Comparison of ENCODE assay signal across 8 cellular contexts in the genomic region with DNA sequence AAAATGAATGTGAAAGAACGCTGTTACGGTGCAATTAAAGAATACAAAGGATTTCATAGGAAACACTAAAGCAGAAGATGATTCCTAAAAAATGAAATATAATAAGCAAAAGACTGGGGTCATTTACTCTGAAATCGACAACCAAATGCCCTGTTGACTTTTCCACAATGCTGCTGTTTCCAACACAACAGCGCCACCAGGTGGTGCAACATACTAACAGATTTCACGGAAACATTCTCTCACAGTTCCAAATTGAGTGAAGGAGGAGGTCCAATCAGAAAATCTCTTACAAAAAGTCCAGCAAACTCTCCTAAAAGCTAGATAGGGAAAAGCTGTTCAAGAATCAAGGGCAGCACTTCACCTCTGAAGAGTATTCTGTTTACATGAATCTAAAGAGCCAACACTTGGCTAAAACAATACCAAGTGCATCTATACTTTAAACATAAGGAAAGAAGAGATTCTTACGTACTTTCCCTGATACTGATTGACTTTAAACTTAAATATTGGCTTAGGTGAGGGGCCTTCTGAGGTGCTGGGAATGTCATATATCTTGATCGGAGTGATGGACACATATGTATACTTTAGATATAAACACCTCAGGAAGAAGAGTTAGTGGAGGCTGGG. TPM values are rescaled to one million over a fixed set of nuclear protein-coding genes. Genes with fewer than 3 reads are reported as not detected.
A peak's percentile ranks its signal among the peaks of the same experiment; 100 is the strongest.
DNase-seq lines count a peak whose midpoint lies in the region; ATAC-seq, FAIRE-seq and TF ChIP-seq lines count a peak whose summit lies in the region.

No MANE protein-coding gene starts in this region.

- H3K27me3 ChIP-seq in CD8-positive, alpha-beta memory T cell (ENCODE audit: insufficient read depth, low read length, poor library complexity, severe bottlenecking) = no peaks in the 10 kb centered on the region

- POLR2A ChIA-PET in CD8-positive, alpha-beta memory T cell (lab: Charles Lee) = no interaction called here

- no peaks in the 10 kb centered on the region for H3K9me3 ChIP-seq in CD8-positive, alpha-beta memory T cell (ENCODE audit: low read length)

- H3K27ac Mint-ChIP-seq in CD8-positive, alpha-beta memory T cell = peak overlapping the region in 2 of 8 donors; percentile 0 to 3
- H3K27ac Mint-ChIP-seq in mesothelial cell of epicardium = peak overlapping the region; percentile 64

- H3K4me3 Mint-ChIP-seq in CD8-positive, alpha-beta memory T cell = no peak overlapping the region
- no peak overlapping the region for H3K4me3 Mint-ChIP-seq in mesothelial cell of epicardium

- H3K27ac ChIP-seq in CD8-positive, alpha-beta memory T cell (ENCODE audit: low read depth, low read length) = no peak overlapping the region

- H3K36me3 ChIP-seq in CD8-positive, alpha-beta memory T cell (ENCODE audit: insufficient read depth, low read length) = peaks cover 4% of the 10 kb centered on the region

- ATAC-seq in HG03354 (IDR thresholded peaks at IDR 0.05; ENCODE audit: poor library complexity, severe bottlenecking, unreplicated experiment) = peak; percentile 66

- DNase-seq in CD8-positive, alpha-beta memory T cell = peak; percentile 34 to 72 (median 52)
- DNase-seq in NOMO-1 (lab: John Stamatoyannopoulos, UW; ENCODE audit: unreplicated experiment in 2 of 2) (peak; percentile 20 to 63), mesothelial cell of epicardium (ENCODE audit: low spot score in 2 of 2, unreplicated experiment in 2 of 2) (peak; percentile 57 to 83), cortex of kidney (lab: John Stamatoyannopoulos, UW) (no peak)
- peak; percentile 38 to 39 for DNase-seq in activated CD8-positive, alpha-beta memory T cell treated with anti-CD3 and anti-CD28 coated beads for 4 hours (ENCODE audit: low read depth in 2 of 2)
- DNase-seq in stimulated activated CD8-positive, alpha-beta memory T cell treated with anti-CD3 and anti-CD28 coated beads, Interleukin-2, amount 100 ng/mL, for 1 hour (ENCODE audit: low read depth in 2 of 2) = peak; percentile 27 to 50

- H3K4me1 ChIP-seq in CD8-positive, alpha-beta memory T cell (ENCODE audit: insufficient read depth, low read length) = no peaks in the 10 kb centered on the region

- H3K36me3 Mint-ChIP-seq in CD8-positive, alpha-beta memory T cell = peaks cover 7 to 51% (median 9%) of the 10 kb centered on the region in 3 donors
- peaks cover 14% of the 10 kb centered on the region for H3K36me3 Mint-ChIP-seq in mesothelial cell of epicardium

- H3K9me3 Mint-ChIP-seq in CD8-positive, alpha-beta memory T cell = no peaks in the 10 kb centered on the region
- H3K9me3 Mint-ChIP-seq in mesothelial cell of epicardium = no peaks in the 10 kb centered on the region

- H3K27me3 Mint-ChIP-seq in CD8-positive, alpha-beta memory T cell = no peaks in the 10 kb centered on the region
- H3K27me3 Mint-ChIP-seq in mesothelial cell of epicardium (ENCODE audit: low read depth) = no peaks in the 10 kb centered on the region

- H3K4me1 Mint-ChIP-seq in CD8-positive, alpha-beta memory T cell = peaks cover 8 to 13% (median 9%) of the 10 kb centered on the region in 3 donors
- H3K4me1 Mint-ChIP-seq in mesothelial cell of epicardium = peaks cover 4% of the 10 kb centered on the region

- no peak overlapping the region for H3K4me3 ChIP-seq in CD8-positive, alpha-beta memory T cell (ENCODE audit: low read length)

- CTCF ChIA-PET in CD8-positive, alpha-beta memory T cell (lab: Charles Lee) = interaction anchor here (1.0 to 2.0 kb wide), 13 partner anchors 9 to 720 kb away, joined by 3 to 10 read pairs (median 4); a partner anchor contains a TSS

- peak; percentile 57 for FAIRE-seq in endometrium (lab: Jason Lieb, UNC)

- TF ChIP-seq CTCF in mesothelial cell of epicardium (IDR thresholded peaks at IDR 0.05; ENCODE audit: unreplicated experiment) = peak; percentile 97

RNA-seq across cellular contexts. Expression of a gene that starts 55.9 kb away (rescaled TPM):
- total RNA-seq in CD8-positive, alpha-beta memory T cell = 10 to 100 TPM; 39.8 to 42.4 TPM
- polyA plus RNA-seq in CD8-positive, alpha-beta memory T cell = 18.5 TPM
- 25.4 to 26.8 TPM (median 26.4 TPM) in 3 replicates for total RNA-seq in mesothelial cell of epicardium
